16 cellular contexts compared by ENCODE assay signal in the genomic region with DNA sequence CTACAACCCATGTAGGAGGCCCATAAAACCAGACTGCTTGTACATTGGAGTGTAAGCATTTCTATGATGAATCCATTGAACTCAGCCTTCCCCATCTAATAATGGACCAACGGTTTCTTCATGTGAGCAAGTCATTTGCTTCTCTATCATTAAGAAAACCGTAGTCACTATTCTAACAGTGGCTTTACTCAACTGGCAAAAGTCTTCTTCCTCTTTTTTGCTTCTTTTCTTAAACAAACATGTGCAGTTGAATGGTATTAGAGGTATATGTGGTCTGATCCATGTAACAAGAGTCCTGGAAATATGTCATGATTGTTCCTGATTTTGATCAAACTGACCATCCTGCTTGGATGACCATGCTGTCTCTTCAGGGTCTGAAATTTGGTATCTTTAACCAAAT.
"Had no signal": no experiment of that assay in that cellular context is flagged by ENCODE, and none has a peak within 500 bp of the region (broad histone marks: within the 10 kb centered on the region; RNA-seq: fewer than 3 reads in every experiment).

No MANE protein-coding gene starts in this region.

- FAIRE-seq: TTC549 had no signal

- H3K9me3 ChIP-seq: psoas muscle, right lobe of liver had no signal

- H3K27me3 ChIP-seq: breast epithelium, right lobe of liver had no signal

- H3K27ac ChIP-seq: breast epithelium, psoas muscle, right lobe of liver had no signal

- H3K36me3 ChIP-seq: breast epithelium, right lobe of liver had no signal

- DNase-seq: activated CD4-positive, alpha-beta T cell treated with anti-CD3 and anti-CD28 coated beads, Interleukin-2, amount 50 U/mL, for 1 hour; activated CD8-positive, alpha-beta memory T cell treated with anti-CD3 and anti-CD28 coated beads for 24 hours; activated naive CD4-positive, alpha-beta T cell treated with anti-CD3 and anti-CD28 coated beads for 36 hours; activated naive CD8-positive, alpha-beta T cell treated with anti-CD3 and anti-CD28 coated beads, Interleukin-2, amount 50 U/mL, for 24 hours; aorta; dermis blood vessel endothelial cell; effector memory CD8-positive, alpha-beta T cell; foreskin melanocyte; head of caudate nucleus; immature natural killer cell; nephron progenitor cell; psoas muscle; right lobe of liver; T-helper 2 cell had no signal

- H3K4me3 ChIP-seq: breast epithelium, psoas muscle, right lobe of liver had no signal

- ATAC-seq: activated naive CD8-positive, alpha-beta T cell treated with anti-CD3 and anti-CD28 coated beads, Interleukin-2, amount 50 U/mL, for 24 hours; effector memory CD8-positive, alpha-beta T cell; psoas muscle; right lobe of liver had no signal

- H3K4me1 ChIP-seq: psoas muscle, right lobe of liver had no signal
